In the genomic region with DNA sequence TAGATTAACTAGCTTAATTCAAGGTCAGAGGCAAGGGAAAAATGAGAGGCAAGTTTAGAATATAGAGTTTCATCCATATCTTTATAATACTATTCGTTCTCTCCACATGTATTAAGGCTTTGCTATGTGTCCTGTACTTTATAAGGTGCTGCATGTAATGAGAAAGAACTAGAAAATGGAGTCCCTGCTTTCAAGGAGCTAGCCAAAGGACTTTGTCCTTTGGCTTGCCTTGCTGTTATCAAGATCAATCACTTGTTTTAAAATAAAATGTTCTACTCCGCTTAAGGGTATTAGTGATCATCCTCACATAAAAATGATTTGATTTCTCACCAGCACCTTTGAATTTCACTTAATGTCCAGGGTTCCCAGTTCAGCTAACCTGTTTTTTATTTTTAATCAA, we compare ENCODE assay signal across 3 cellular contexts.
TF ChIP-seq lines count a peak whose summit lies in the region.

No MANE protein-coding gene starts in this region.

TF ChIP-seq in liver, 16 proteins besides CTCF, POLR2A, EP300 and RAD21:
- TF ChIP-seq YY1 (IDR thresholded peaks at IDR 0.05), result peak; percentile 37
- TF ChIP-seq ZBTB33 (IDR thresholded peaks at IDR 0.05), result no peak
- TF ChIP-seq, protein P1, sequence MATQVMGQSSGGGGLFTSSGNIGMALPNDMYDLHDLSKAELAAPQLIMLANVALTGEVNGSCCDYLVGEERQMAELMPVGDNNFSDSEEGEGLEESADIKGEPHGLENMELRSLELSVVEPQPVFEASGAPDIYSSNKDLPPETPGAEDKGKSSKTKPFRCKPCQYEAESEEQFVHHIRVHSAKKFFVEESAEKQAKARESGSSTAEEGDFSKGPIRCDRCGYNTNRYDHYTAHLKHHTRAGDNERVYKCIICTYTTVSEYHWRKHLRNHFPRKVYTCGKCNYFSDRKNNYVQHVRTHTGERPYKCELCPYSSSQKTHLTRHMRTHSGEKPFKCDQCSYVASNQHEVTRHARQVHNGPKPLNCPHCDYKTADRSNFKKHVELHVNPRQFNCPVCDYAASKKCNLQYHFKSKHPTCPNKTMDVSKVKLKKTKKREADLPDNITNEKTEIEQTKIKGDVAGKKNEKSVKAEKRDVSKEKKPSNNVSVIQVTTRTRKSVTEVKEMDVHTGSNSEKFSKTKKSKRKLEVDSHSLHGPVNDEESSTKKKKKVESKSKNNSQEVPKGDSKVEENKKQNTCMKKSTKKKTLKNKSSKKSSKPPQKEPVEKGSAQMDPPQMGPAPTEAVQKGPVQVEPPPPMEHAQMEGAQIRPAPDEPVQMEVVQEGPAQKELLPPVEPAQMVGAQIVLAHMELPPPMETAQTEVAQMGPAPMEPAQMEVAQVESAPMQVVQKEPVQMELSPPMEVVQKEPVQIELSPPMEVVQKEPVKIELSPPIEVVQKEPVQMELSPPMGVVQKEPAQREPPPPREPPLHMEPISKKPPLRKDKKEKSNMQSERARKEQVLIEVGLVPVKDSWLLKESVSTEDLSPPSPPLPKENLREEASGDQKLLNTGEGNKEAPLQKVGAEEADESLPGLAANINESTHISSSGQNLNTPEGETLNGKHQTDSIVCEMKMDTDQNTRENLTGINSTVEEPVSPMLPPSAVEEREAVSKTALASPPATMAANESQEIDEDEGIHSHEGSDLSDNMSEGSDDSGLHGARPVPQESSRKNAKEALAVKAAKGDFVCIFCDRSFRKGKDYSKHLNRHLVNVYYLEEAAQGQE (IDR thresholded peaks at IDR 0.05), result no peak
- peak; percentile 40 to 46 for TF ChIP-seq HNF4A (conservative IDR thresholded peaks at IDR 0.05)
- TF ChIP-seq, protein P2, sequence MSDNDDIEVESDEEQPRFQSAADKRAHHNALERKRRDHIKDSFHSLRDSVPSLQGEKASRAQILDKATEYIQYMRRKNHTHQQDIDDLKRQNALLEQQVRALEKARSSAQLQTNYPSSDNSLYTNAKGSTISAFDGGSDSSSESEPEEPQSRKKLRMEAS (IDR thresholded peaks at IDR 0.05), result no peak

TF ChIP-seq in HepG2, 621 proteins besides CTCF, POLR2A, EP300 and RAD21:
- no peak for TF ChIP-seq ZNF235 (CRISPR knock-in tag; IDR thresholded peaks at IDR 0.05; ENCODE audit: borderline replicate concordance)
- TF ChIP-seq THAP11 (CRISPR knock-in tag; IDR thresholded peaks at IDR 0.05), result no peak
- TF ChIP-seq ZNF652 (CRISPR knock-in tag; IDR thresholded peaks at IDR 0.05; ENCODE audit: borderline replicate concordance, low read depth), result no peak
- no peak for TF ChIP-seq ZFP82 (CRISPR knock-in tag; IDR thresholded peaks at IDR 0.05; ENCODE audit: borderline replicate concordance)
- TF ChIP-seq ZNF18 (CRISPR knock-in tag; IDR thresholded peaks at IDR 0.05; ENCODE audit: insufficient replicate concordance), result no peak
- TF ChIP-seq CBX5 (CRISPR knock-in tag; IDR thresholded peaks at IDR 0.05; ENCODE audit: borderline replicate concordance), result no peak
- TF ChIP-seq SRY (CRISPR knock-in tag; IDR thresholded peaks at IDR 0.05), result no peak
- TF ChIP-seq GABPB1 (CRISPR knock-in tag; IDR thresholded peaks at IDR 0.05), result no peak
- TF ChIP-seq KAT2B (IDR thresholded peaks at IDR 0.05; ENCODE audit: borderline replicate concordance, low read depth, low read length), result no peak
- TF ChIP-seq ZNF446 (CRISPR knock-in tag; IDR thresholded peaks at IDR 0.05), result no peak

TF ChIP-seq in A549, 52 proteins besides CTCF, POLR2A, EP300 and RAD21:
- TF ChIP-seq MYC (IDR thresholded peaks at IDR 0.05; ENCODE audit: borderline replicate concordance, low read length) (no peak), HOXB5 (CRISPR knock-in tag; IDR thresholded peaks at IDR 0.05) (no peak)
